9 cellular contexts compared by ENCODE assay signal in genomic region chr19:48364564-48365363, GRCh38. TPM values are rescaled to one million over a fixed set of nuclear protein-coding genes. Genes with fewer than 3 reads are reported as not detected.
DNase-seq lines count a peak whose midpoint lies in the region; ATAC-seq and TF ChIP-seq lines count a peak whose summit lies in the region.
"Had no signal": no experiment of that assay in that cellular context is flagged by ENCODE, and none has a peak within 500 bp of the region (broad histone marks: within the 10 kb centered on the region; RNA-seq: fewer than 3 reads in every experiment).

No MANE protein-coding gene starts in this region.

- H3K36me3 ChIP-seq in SK-N-SH (replicated peaks in 1 of 2; ENCODE audit: control insufficient read depth in 1 of 2, insufficient read depth in 2 of 2, low read length in 1 of 2), result no peaks in the 10 kb centered on the region
- H3K36me3 ChIP-seq in iPS-20b (ENCODE audit: insufficient read depth, low read depth, low read length), result no peaks in the 10 kb centered on the region
- peaks cover 0 to 7% (median 3%) of the 10 kb centered on the region in 5 donors for H3K36me3 ChIP-seq in subcutaneous abdominal adipose tissue (ENCODE audit: control insufficient read depth in 5 of 5, insufficient read depth in 5 of 5, low read length in 5 of 5)

- intact Hi-C loops in activated T-helper 2 cell treated with anti-CD3 and anti-CD28 coated beads, Interferon-gamma antibody, Interleukin-2, Interleukin-4, amounts not matched to agents 10 μg/mL and 5 μg/mL and 100 μg/mL, durations not matched to agents 14 hours and 24 hours and 36 hours (cut with micrococcal nuclease), result loop anchor here (1.0 kb wide), 1 partner anchor 27 kb away; the partner anchor contains the start of gene KDELR1

- TF ChIP-seq CTCF in SK-N-SH (IDR thresholded peaks at IDR 0.05), result no peak

- H4K20me1 ChIP-seq in SK-N-SH (ENCODE audit: insufficient read depth), result no peaks in the 10 kb centered on the region

- no peak for ATAC-seq in SK-N-SH treated with all-trans-retinoic acid at 6 μM for 48 hours
- ATAC-seq in HG02870 (IDR thresholded peaks at IDR 0.05; ENCODE audit: unreplicated experiment), result no peak

- peaks cover 6% of the 10 kb centered on the region for H3F3A ChIP-seq in SK-N-SH (replicated peaks; ENCODE audit: insufficient read depth)

- TF ChIP-seq RAD21 in SK-N-SH (IDR thresholded peaks at IDR 0.05; ENCODE audit: low read length), result no peak

- no peaks in the 10 kb centered on the region for H3K9me3 Mint-ChIP-seq in activated T-helper 2 cell treated with anti-CD3 and anti-CD28 coated beads, Interferon-gamma antibody, Interleukin-2, Interleukin-4, amounts not matched to agents 10 μg/mL and 5 μg/mL and 100 μg/mL, durations not matched to agents 14 hours and 24 hours and 36 hours
- H3K9me3 Mint-ChIP-seq: nephron had no signal

- H3K9ac ChIP-seq in SK-N-SH (peak overlapping the region; percentile 83; the same call in 1 of the 2 replicates), iPS-20b (ENCODE audit: low read depth, low read length) (peak overlapping the region; percentile 85; the same call in 1 of the 2 replicates), subcutaneous abdominal adipose tissue (ENCODE audit: low read length in 5 of 5) (peak overlapping the region in 2 of 5 donors; percentile 0 to 22)

- 85% methylated on average over 12 of the region's 12 CpGs for WGBS in SK-N-SH (ENCODE audit: low lambda C conversion rate)

- H3K79me2 ChIP-seq in SK-N-SH (ENCODE audit: insufficient read depth), result no peaks in the 10 kb centered on the region

- DNase-seq in SK-N-SH (no peak), nucleus accumbens (lab: John Stamatoyannopoulos, UW) (no peak), NCI-H2081 (lab: John Stamatoyannopoulos, UW) (no peak)
- DNase-seq in activated T-helper 2 cell treated with anti-CD3 and anti-CD28 coated beads, Interferon-gamma antibody, Interleukin-2, Interleukin-4, amounts not matched to agents 10 μg/mL and 5 μg/mL and 100 μg/mL, durations not matched to agents 14 hours and 24 hours and 36 hours (ENCODE audit: low spot score), result no peak

- peaks cover 12% of the 10 kb centered on the region for H3K4me1 Mint-ChIP-seq in activated T-helper 2 cell treated with anti-CD3 and anti-CD28 coated beads, Interferon-gamma antibody, Interleukin-2, Interleukin-4, amounts not matched to agents 10 μg/mL and 5 μg/mL and 100 μg/mL, durations not matched to agents 14 hours and 24 hours and 36 hours (ENCODE audit: low read depth)

- H3K27me3 Mint-ChIP-seq in activated T-helper 2 cell treated with anti-CD3 and anti-CD28 coated beads, Interferon-gamma antibody, Interleukin-2, Interleukin-4, amounts not matched to agents 10 μg/mL and 5 μg/mL and 100 μg/mL, durations not matched to agents 14 hours and 24 hours and 36 hours (ENCODE audit: low read depth), result no peaks in the 10 kb centered on the region

- CTCF ChIA-PET in SK-N-SH (lab: Yijun Ruan, JAX), result interaction anchor here (0.9 to 3.4 kb wide), 4 partner anchors 24 to 31 kb away, joined by 3 to 14 read pairs (median 4); partner anchors contain the start of genes GRIN2D and KDELR1

- H3K36me3 Mint-ChIP-seq in activated T-helper 2 cell treated with anti-CD3 and anti-CD28 coated beads, Interferon-gamma antibody, Interleukin-2, Interleukin-4, amounts not matched to agents 10 μg/mL and 5 μg/mL and 100 μg/mL, durations not matched to agents 14 hours and 24 hours and 36 hours (ENCODE audit: low read depth), result peaks cover under 1% of the 10 kb centered on the region

- peak overlapping the region; percentile 81 for H2AFZ ChIP-seq in SK-N-SH (ENCODE audit: low read depth)

- no peak for TF ChIP-seq EP300 in SK-N-SH (IDR thresholded peaks at IDR 0.05; ENCODE audit: borderline replicate concordance in 1 of 2, low read depth in 1 of 2, low read length in 1 of 2)

- H3K4me1 ChIP-seq in SK-N-SH (ENCODE audit: control insufficient read depth in 1 of 2, insufficient read depth in 2 of 2, low read depth in 1 of 2, low read length in 1 of 2), result peaks cover 4 to 26% of the 10 kb centered on the region in 2 experiments; a peak in 1 of 4 replicates
- H3K4me1 ChIP-seq in iPS-20b (ENCODE audit: insufficient read depth, low read length), result peaks cover 3% of the 10 kb centered on the region; the same call in 1 of the 2 replicates
- peaks cover 3 to 15% (median 12%) of the 10 kb centered on the region in 5 donors for H3K4me1 ChIP-seq in subcutaneous abdominal adipose tissue (ENCODE audit: control insufficient read depth in 5 of 5, insufficient read depth in 5 of 5, low read length in 5 of 5)

- no peaks in the 10 kb centered on the region for H3K9me2 ChIP-seq in SK-N-SH

- H3K27ac ChIP-seq in SK-N-SH (ENCODE audit: low read depth in 2 of 2, low read length in 1 of 2), result peak overlapping the region; percentile 40 to 74; a peak in 3 of 4 replicates
- H3K27ac ChIP-seq in iPS-20b (ENCODE audit: low read length), result peak overlapping the region; percentile 34
- H3K27ac ChIP-seq in subcutaneous abdominal adipose tissue (ENCODE audit: low read depth, low read length), result no peak overlapping the region

- H3K4me2 ChIP-seq in SK-N-SH, result peak overlapping the region; percentile 67; the same call in 1 of the 2 replicates

- H3K4me3 ChIP-seq in SK-N-SH (ENCODE audit: low read depth in 2 of 2, low read length in 1 of 2), result peak overlapping the region in 1 of 2 experiments; percentile 62; a peak in 1 of 4 replicates
- H3K4me3 ChIP-seq in iPS-20b (ENCODE audit: low read length), result peak overlapping the region; percentile 69; the same call in 1 of the 2 replicates
- H3K4me3 ChIP-seq in subcutaneous abdominal adipose tissue (ENCODE audit: low read depth in 1 of 5, low read length in 5 of 5), result peak overlapping the region; percentile 31 to 93 (median 55)

- H3K9me3 ChIP-seq in SK-N-SH (no peaks in the 10 kb centered on the region), iPS-20b (ENCODE audit: insufficient read depth, low read depth, low read length) (no peaks in the 10 kb centered on the region), subcutaneous abdominal adipose tissue (ENCODE audit: control insufficient read depth in 5 of 5, low read length in 5 of 5) (no peaks in the 10 kb centered on the region)

- POLR2A ChIA-PET in SK-N-SH (lab: Yijun Ruan, JAX), result interaction anchor here (0.6 to 2.1 kb wide), 2 partner anchors 26 to 161 kb away, joined by 3 to 11 read pairs; partner anchors contain the start of gene KDELR1

- peak overlapping the region; percentile 78 for H3K4me3 Mint-ChIP-seq in activated T-helper 2 cell treated with anti-CD3 and anti-CD28 coated beads, Interferon-gamma antibody, Interleukin-2, Interleukin-4, amounts not matched to agents 10 μg/mL and 5 μg/mL and 100 μg/mL, durations not matched to agents 14 hours and 24 hours and 36 hours (ENCODE audit: low read depth)

- no peaks in the 10 kb centered on the region for H3K27me3 ChIP-seq in SK-N-SH (ENCODE audit: insufficient read depth)
- peaks cover 6% of the 10 kb centered on the region; the same call in 1 of the 2 replicates for H3K27me3 ChIP-seq in iPS-20b (ENCODE audit: insufficient read depth, low read length)
- H3K27me3 ChIP-seq in subcutaneous abdominal adipose tissue (ENCODE audit: control insufficient read depth in 5 of 5, insufficient read depth in 4 of 5, low read length in 5 of 5), result no peaks in the 10 kb centered on the region

- H3K27ac Mint-ChIP-seq in activated T-helper 2 cell treated with anti-CD3 and anti-CD28 coated beads, Interferon-gamma antibody, Interleukin-2, Interleukin-4, amounts not matched to agents 10 μg/mL and 5 μg/mL and 100 μg/mL, durations not matched to agents 14 hours and 24 hours and 36 hours, result peak overlapping the region; percentile 90

TF ChIP-seq in SK-N-SH, 30 proteins besides CTCF, POLR2A, EP300 and RAD21 (continues in another document):
- no peak for TF ChIP-seq NFIC (IDR thresholded peaks at IDR 0.05; ENCODE audit: borderline replicate concordance)

TF ChIP-seq in SK-N-SH treated with all-trans-retinoic acid at 6 μM for 48 hours, 23 proteins besides CTCF, POLR2A, EP300 and RAD21 (continues in another document):
- no peak for TF ChIP-seq SNAI2 (CRISPR knock-in tag; IDR thresholded peaks at IDR 0.05)

RNA-seq across cellular contexts. Expression of gene SYNGR4, which starts 0.6 kb away (rescaled TPM):
- 0.08 TPM in 1 of 2 replicates, not detected in the other for polyA plus RNA-seq in SK-N-SH (2012; rRNA removed)
- polyA plus RNA-seq in SK-N-SH (2012; cell fraction: cytosol; rRNA removed), result 0.03 TPM in 1 of 2 replicates, not detected in the other
- not detected in 2 replicates for polyA plus RNA-seq in SK-N-SH (2012; cell fraction: nucleus; rRNA removed)
- total RNA-seq in activated T-helper 2 cell treated with anti-CD3 and anti-CD28 coated beads, Interferon-gamma antibody, Interleukin-2, Interleukin-4, amounts not matched to agents 10 μg/mL and 5 μg/mL and 100 μg/mL, durations not matched to agents 14 hours and 24 hours and 36 hours, result not detected in 2 replicates

RNA-seq across cellular contexts. Expression of gene TMEM143, which starts 1.0 kb away (rescaled TPM):
- polyA plus RNA-seq in SK-N-SH (2012; rRNA removed), result 20.2 and 21.9 TPM in 2 replicates
- polyA plus RNA-seq in SK-N-SH (2012; cell fraction: cytosol; rRNA removed), result 7.0 and 10.2 TPM in 2 replicates
- polyA plus RNA-seq in SK-N-SH (2012; cell fraction: nucleus; rRNA removed), result 77.5 and 81.7 TPM in 2 replicates
- total RNA-seq in activated T-helper 2 cell treated with anti-CD3 and anti-CD28 coated beads, Interferon-gamma antibody, Interleukin-2, Interleukin-4, amounts not matched to agents 10 μg/mL and 5 μg/mL and 100 μg/mL, durations not matched to agents 14 hours and 24 hours and 36 hours, result 12.8 and 13.1 TPM in 2 replicates

RNA-seq across cellular contexts. Expression of gene KDELR1, which starts 26.6 kb away (rescaled TPM):
- 119 and 138 TPM in 2 replicates for polyA plus RNA-seq in SK-N-SH (2012; rRNA removed)
- 112 and 158 TPM in 2 replicates for polyA plus RNA-seq in SK-N-SH (2012; cell fraction: cytosol; rRNA removed)
- 110 and 150 TPM in 2 replicates for polyA plus RNA-seq in SK-N-SH (2012; cell fraction: nucleus; rRNA removed)
- total RNA-seq in activated T-helper 2 cell treated with anti-CD3 and anti-CD28 coated beads, Interferon-gamma antibody, Interleukin-2, Interleukin-4, amounts not matched to agents 10 μg/mL and 5 μg/mL and 100 μg/mL, durations not matched to agents 14 hours and 24 hours and 36 hours, result 80.2 and 87.8 TPM in 2 replicates

RNA-seq across cellular contexts. Expression of gene GRIN2D, which starts 28.7 kb away (rescaled TPM):
- 0.54 and 0.92 TPM in 2 replicates for polyA plus RNA-seq in SK-N-SH (2012; rRNA removed)
- 0.28 and 0.56 TPM in 2 replicates for polyA plus RNA-seq in SK-N-SH (2012; cell fraction: cytosol; rRNA removed)
- 1.3 and 1.4 TPM in 2 replicates for polyA plus RNA-seq in SK-N-SH (2012; cell fraction: nucleus; rRNA removed)
- total RNA-seq in activated T-helper 2 cell treated with anti-CD3 and anti-CD28 coated beads, Interferon-gamma antibody, Interleukin-2, Interleukin-4, amounts not matched to agents 10 μg/mL and 5 μg/mL and 100 μg/mL, durations not matched to agents 14 hours and 24 hours and 36 hours, result 0.34 and 0.39 TPM in 2 replicates

RNA-seq across cellular contexts. Expression of gene EMP3, which starts 39.4 kb away (rescaled TPM):
- polyA plus RNA-seq in SK-N-SH (2012; rRNA removed), result 263 and 277 TPM in 2 replicates
- polyA plus RNA-seq in SK-N-SH (2012; cell fraction: cytosol; rRNA removed), result 125 and 190 TPM in 2 replicates
- 110 and 159 TPM in 2 replicates for polyA plus RNA-seq in SK-N-SH (2012; cell fraction: nucleus; rRNA removed)
- total RNA-seq in activated T-helper 2 cell treated with anti-CD3 and anti-CD28 coated beads, Interferon-gamma antibody, Interleukin-2, Interleukin-4, amounts not matched to agents 10 μg/mL and 5 μg/mL and 100 μg/mL, durations not matched to agents 14 hours and 24 hours and 36 hours, result 318 and 329 TPM in 2 replicates
